In genomic region chr10:49419005-49419404, GRCh38 we compare ENCODE assay signal across 16 cellular contexts. TPM values are rescaled to one million over a fixed set of nuclear protein-coding genes. Genes with fewer than 3 reads are reported as not detected.
DNase-seq lines count a peak whose midpoint lies in the region; ATAC-seq and TF ChIP-seq lines count a peak whose summit lies in the region.
"Had no signal": no experiment of that assay in that cellular context is flagged by ENCODE, and none has a peak within 500 bp of the region (broad histone marks: within the 10 kb centered on the region; RNA-seq: fewer than 3 reads in every experiment).

No MANE protein-coding gene starts in this region.

- WGBS in smooth muscle cell (ENCODE audit: low lambda C conversion rate): 45% methylated on average over 7 of the region's 7 CpGs

- peaks cover 5 to 9% of the 10 kb centered on the region in 2 donors for H3K27me3 Mint-ChIP-seq in T-cell

- no peak overlapping the region for H2AFZ ChIP-seq in smooth muscle cell (ENCODE audit: low read depth)

- no peaks in the 10 kb centered on the region for H4K20me1 ChIP-seq in smooth muscle cell (ENCODE audit: low read depth)
- H4K20me1 ChIP-seq: BLaER1 treated with 17β-estradiol and CSF1 and Interleukin-3, amounts not matched to agents 10 nM and 100 nM had no signal

- H3K4me3 Mint-ChIP-seq in T-cell: no peak overlapping the region
- H3K4me3 Mint-ChIP-seq: activated CD4-positive, alpha-beta T cell treated with anti-CD3 and anti-CD28 coated beads, Interleukin-2, amount 10 ng/mL, durations not matched to agents 24 days and 14 days; activated T-cell treated with anti-CD3 and anti-CD28 coated beads, Interleukin-2, amount 50 U/mL, for 4 hours; T-helper 1 cell treated with Interleukin-12 subunit alpha and Interleukin-12 subunit beta and Interleukin-4 antibody, amounts not matched to agents 30 μg/mL and 1 μg/mL, for 36 hours had no signal

- CTCF ChIA-PET in T-cell (lab: Charles Lee): interaction anchor here in 1 of 2 donors (1.0 kb wide), 1 partner anchor 11 kb away, joined by 3 read pairs; no protein-coding TSS in a partner anchor

- POLR2A ChIA-PET in T-cell (lab: Charles Lee): no interaction called here

- H3F3A ChIP-seq in smooth muscle cell (ENCODE audit: low read depth): no peaks in the 10 kb centered on the region

- H3K79me2 ChIP-seq in smooth muscle cell (ENCODE audit: low read depth): no peaks in the 10 kb centered on the region

- H3K9me3 ChIP-seq in RWPE2 (ENCODE audit: severe bottlenecking) (no peaks in the 10 kb centered on the region), smooth muscle cell (replicated peaks; ENCODE audit: low read depth) (no peaks in the 10 kb centered on the region)

- no peaks in the 10 kb centered on the region for H3K27me3 ChIP-seq in RWPE2 (ENCODE audit: insufficient read depth, poor library complexity, severe bottlenecking)
- H3K27me3 ChIP-seq in smooth muscle cell (ENCODE audit: low read depth): peaks cover 11% of the 10 kb centered on the region
- H3K27me3 ChIP-seq: BLaER1 treated with 17β-estradiol and CSF1 and Interleukin-3, amounts not matched to agents 10 nM and 100 nM had no signal

- DNase-seq in KBM-7: peak; percentile 7
- no peak for DNase-seq in RWPE2 (ENCODE audit: low spot score)
- DNase-seq in islet precursor cell: peak; percentile 96
- DNase-seq in smooth muscle cell (lab: John Stamatoyannopoulos, UW; ENCODE audit: unreplicated experiment): no peak
- DNase-seq in T-cell: no peak
- DNase-seq: activated CD4-positive, alpha-beta T cell treated with anti-CD3 and anti-CD28 coated beads, Interleukin-2, amount 10 ng/mL, durations not matched to agents 24 days and 14 days; activated T-cell treated with anti-CD3 and anti-CD28 coated beads, Interleukin-2, amount 50 U/mL, for 4 hours; amniotic stem cell; stimulated activated CD4-positive, alpha-beta T cell treated with anti-CD3 and anti-CD28 coated beads, Interleukin-4, amount 100 ng/mL, for 4 hours; stimulated activated naive CD4-positive, alpha-beta T cell had no signal

- no peak overlapping the region for H3K4me2 ChIP-seq in smooth muscle cell
- H3K4me2 ChIP-seq: BLaER1 treated with 17β-estradiol and CSF1 and Interleukin-3, amounts not matched to agents 10 nM and 100 nM had no signal

- ATAC-seq in RWPE2 (ENCODE audit: low read depth) (peak; percentile 98), GM19023 (IDR thresholded peaks at IDR 0.05; ENCODE audit: unreplicated experiment) (no peak), HG03025 (IDR thresholded peaks at IDR 0.05; ENCODE audit: low FRiP score, unreplicated experiment) (no peak), T-cell (replicated peaks in 1 of 4) (no peak)
- ATAC-seq: activated T-cell treated with anti-CD3 and anti-CD28 coated beads, Interleukin-2, amount 50 U/mL, for 4 hours had no signal

- H3K4me1 ChIP-seq in RWPE2 (ENCODE audit: insufficient read depth, poor library complexity, severe bottlenecking): peaks cover 8% of the 10 kb centered on the region
- no peaks in the 10 kb centered on the region for H3K4me1 ChIP-seq in smooth muscle cell (ENCODE audit: low read depth)
- H3K4me1 ChIP-seq: BLaER1 treated with 17β-estradiol and CSF1 and Interleukin-3, amounts not matched to agents 10 nM and 100 nM had no signal

- H3K4me3 ChIP-seq in RWPE2 (ENCODE audit: severe bottlenecking): no peak overlapping the region
- H3K4me3 ChIP-seq in smooth muscle cell: no peak overlapping the region
- H3K4me3 ChIP-seq: BLaER1 treated with 17β-estradiol and CSF1 and Interleukin-3, amounts not matched to agents 10 nM and 100 nM; coronary artery had no signal

- TF ChIP-seq CTCF in RWPE2 (IDR thresholded peaks at IDR 0.05; ENCODE audit: poor library complexity, severe bottlenecking): no peak
- TF ChIP-seq CTCF in smooth muscle cell (IDR thresholded peaks at IDR 0.05; ENCODE audit: borderline replicate concordance, insufficient read depth, poor library complexity, severe bottlenecking): no peak

- H3K27ac ChIP-seq in RWPE2 (ENCODE audit: poor library complexity, severe bottlenecking) (peak overlapping the region; percentile 46), smooth muscle cell (ENCODE audit: low read depth) (peak overlapping the region; percentile 48)
- H3K27ac ChIP-seq: BLaER1 treated with 17β-estradiol and CSF1 and Interleukin-3, amounts not matched to agents 10 nM and 100 nM; coronary artery had no signal

- no peaks in the 10 kb centered on the region for H3K36me3 Mint-ChIP-seq in T-cell

- in situ Hi-C loops in KBM-7 (cut with MboI; ENCODE audit: low pct_unique_long_range_greater_than_20kb, low sequenced_read_pairs): no loop called here

- no peak overlapping the region for H3K27ac Mint-ChIP-seq in T-cell
- H3K27ac Mint-ChIP-seq: activated CD4-positive, alpha-beta T cell treated with anti-CD3 and anti-CD28 coated beads, Interleukin-2, amount 10 ng/mL, durations not matched to agents 24 days and 14 days; T-helper 1 cell treated with Interleukin-12 subunit alpha and Interleukin-12 subunit beta and Interleukin-4 antibody, amounts not matched to agents 30 μg/mL and 1 μg/mL, for 36 hours had no signal

- no peaks in the 10 kb centered on the region for H3K4me1 Mint-ChIP-seq in T-cell
- H3K4me1 Mint-ChIP-seq: activated CD4-positive, alpha-beta T cell treated with anti-CD3 and anti-CD28 coated beads, Interleukin-2, amount 10 ng/mL, durations not matched to agents 24 days and 14 days had no signal

- H3K9ac ChIP-seq in smooth muscle cell (ENCODE audit: low read depth): no peak overlapping the region
- H3K9ac ChIP-seq: BLaER1 treated with 17β-estradiol and CSF1 and Interleukin-3, amounts not matched to agents 10 nM and 100 nM had no signal

- peaks cover 0 to under 1% (median 0%) of the 10 kb centered on the region in 3 donors for H3K9me3 Mint-ChIP-seq in T-cell
- H3K9me3 Mint-ChIP-seq: activated CD4-positive, alpha-beta T cell treated with anti-CD3 and anti-CD28 coated beads, Interleukin-2, amount 10 ng/mL, durations not matched to agents 24 days and 14 days; activated T-cell treated with anti-CD3 and anti-CD28 coated beads, Interleukin-2, amount 50 U/mL, for 4 hours; T-helper 1 cell treated with Interleukin-12 subunit alpha and Interleukin-12 subunit beta and Interleukin-4 antibody, amounts not matched to agents 30 μg/mL and 1 μg/mL, for 36 hours had no signal

- H3K36me3 ChIP-seq in RWPE2 (ENCODE audit: low read depth): no peaks in the 10 kb centered on the region
- H3K36me3 ChIP-seq in smooth muscle cell (ENCODE audit: low read depth): no peaks in the 10 kb centered on the region
- H3K36me3 ChIP-seq: BLaER1 treated with 17β-estradiol and CSF1 and Interleukin-3, amounts not matched to agents 10 nM and 100 nM had no signal

RNA-seq across cellular contexts. Expression of gene DRGX, which starts 23.1 kb away (rescaled TPM):
- total RNA-seq in smooth muscle cell: not detected in 2 replicates
- polyA plus RNA-seq in smooth muscle cell: not detected in 2 replicates
- total RNA-seq in T-cell: not detected
- total RNA-seq: activated T-cell treated with anti-CD3 and anti-CD28 coated beads, Interleukin-2, amount 50 U/mL, for 4 hours; LHCN-M2 had no signal

Comparison
In these comparisons a context has a peak if more than half of its experiments do, and no peak if none do; other contexts are left out.
1. DNase-seq: peak in KBM-7 (single experiment) and islet precursor cell (single experiment); none in RWPE2 (single experiment), smooth muscle cell (single experiment) and T-cell (0 of 34).